Comparison of ENCODE assay signal across 8 cellular contexts in the genomic region with DNA sequence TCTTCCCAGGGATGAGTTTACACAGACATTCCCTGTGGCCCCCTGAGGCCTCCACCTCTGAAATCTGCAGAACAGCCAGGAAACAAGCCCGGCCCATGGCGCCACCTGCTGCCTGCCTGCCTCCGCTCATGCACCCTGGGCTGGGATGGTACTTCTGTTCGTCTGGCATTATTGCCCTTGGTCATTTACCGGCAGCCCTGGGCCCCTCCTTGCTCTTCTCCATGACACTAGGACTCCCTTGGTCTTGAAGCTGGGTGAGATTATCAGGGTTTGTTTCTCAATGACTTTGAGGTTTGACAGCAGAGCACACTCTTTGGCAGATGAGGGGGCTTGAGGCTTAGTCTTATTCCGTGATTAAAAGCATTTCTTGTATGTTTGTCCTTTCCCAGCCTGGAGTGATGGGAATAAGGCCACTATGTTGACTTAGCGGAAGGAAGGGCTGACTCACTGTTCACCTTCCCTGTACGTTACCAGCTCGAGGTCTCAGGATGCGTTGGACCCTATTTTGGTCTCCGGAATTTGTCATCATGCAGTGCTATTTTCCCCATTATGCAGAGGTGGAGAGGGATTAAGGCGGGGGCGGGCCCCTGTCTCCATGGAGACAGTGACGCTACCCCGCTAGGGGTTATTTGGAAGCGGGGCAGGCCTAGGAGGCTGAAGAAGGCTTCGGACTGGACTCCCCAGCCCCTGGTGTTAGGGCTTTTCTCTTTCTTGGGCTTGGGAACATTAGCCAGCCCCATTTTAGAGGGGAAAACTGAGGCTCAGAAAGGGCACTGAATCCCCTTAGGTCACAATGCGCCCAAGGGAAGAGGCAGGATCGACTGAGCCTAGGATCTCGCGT. TPM values are rescaled to one million over a fixed set of nuclear protein-coding genes. Genes with fewer than 3 reads are reported as not detected.
A peak's percentile ranks its signal among the peaks of the same experiment; 100 is the strongest.
DNase-seq lines count a peak whose midpoint lies in the region; ATAC-seq, FAIRE-seq and TF ChIP-seq lines count a peak whose summit lies in the region.

No MANE protein-coding gene starts in this region.

- H3K27ac Mint-ChIP-seq in activated naive CD8-positive, alpha-beta T cell treated with anti-CD3 and anti-CD28 coated beads, Interleukin-2, amount 10 ng/mL, durations not matched to agents 7 days and 5 days, result peak overlapping the region; percentile 95

- H3K27me3 ChIP-seq in cardiac muscle cell (no peaks in the 10 kb centered on the region), pancreas (no peaks in the 10 kb centered on the region), tibial artery (no peaks in the 10 kb centered on the region)

- H3K4me3 Mint-ChIP-seq in activated naive CD8-positive, alpha-beta T cell treated with anti-CD3 and anti-CD28 coated beads, Interleukin-2, amount 10 ng/mL, durations not matched to agents 7 days and 5 days, result peak overlapping the region; percentile 97

- no peaks in the 10 kb centered on the region for H3K9me3 ChIP-seq in cardiac muscle cell (ENCODE audit: low read depth)
- H3K9me3 ChIP-seq in pancreas, result no peaks in the 10 kb centered on the region
- no peaks in the 10 kb centered on the region for H3K9me3 ChIP-seq in tibial artery

- intact Hi-C loops in pancreas (cut with DNase I), result no loop called here
- intact Hi-C loops in tibial artery (cut with DNase I; ENCODE audit: low total_unique reads), result no loop called here

- ATAC-seq in SK-N-SH treated with all-trans-retinoic acid at 6 μM for 48 hours (peak; percentile 84), pancreas (peak; percentile 41 to 75 (median 64))
- ATAC-seq in activated naive CD8-positive, alpha-beta T cell treated with anti-CD3 and anti-CD28 coated beads, Interleukin-2, amount 10 ng/mL, durations not matched to agents 7 days and 5 days (ENCODE audit: low read depth), result peak; percentile 43

- DNase-seq in Daoy (ENCODE audit: low read depth) (peak; percentile 82), GOT3 (lab: John Stamatoyannopoulos, UW) (peak; percentile 47), LoVo (ENCODE audit: low spot score) (peak; percentile 76), cardiac muscle cell (ENCODE audit: low read depth in 1 of 2, low spot score in 1 of 2) (peak; percentile 74 to 81), pancreas (peak; percentile 44 to 80 (median 59)), tibial artery (peak; percentile 57 to 80)
- peak; percentile 74 for DNase-seq in activated naive CD8-positive, alpha-beta T cell treated with anti-CD3 and anti-CD28 coated beads, Interleukin-2, amount 10 ng/mL, durations not matched to agents 7 days and 5 days

- FAIRE-seq in pancreas (lab: Jason Lieb, UNC), result no peak

- no peaks in the 10 kb centered on the region for H3K9me3 Mint-ChIP-seq in activated naive CD8-positive, alpha-beta T cell treated with anti-CD3 and anti-CD28 coated beads, Interleukin-2, amount 10 ng/mL, durations not matched to agents 7 days and 5 days

- peaks cover 13% of the 10 kb centered on the region for H3K36me3 Mint-ChIP-seq in activated naive CD8-positive, alpha-beta T cell treated with anti-CD3 and anti-CD28 coated beads, Interleukin-2, amount 10 ng/mL, durations not matched to agents 7 days and 5 days

- WGBS in pancreas, 2 donors, result 1 to 2% methylated on average over 21 of the region's 21 CpGs

- peaks cover 4% of the 10 kb centered on the region for H3K4me1 ChIP-seq in cardiac muscle cell (ENCODE audit: low read depth)
- peaks cover 0 to 10% (median 6%) of the 10 kb centered on the region in 3 donors for H3K4me1 ChIP-seq in pancreas
- H3K4me1 ChIP-seq in tibial artery, result peaks cover 0 to 30% (median 16%) of the 10 kb centered on the region in 4 donors

- POLR2A ChIA-PET in activated naive CD8-positive, alpha-beta T cell treated with anti-CD3 and anti-CD28 coated beads, Interleukin-2, amount 10 ng/mL, durations not matched to agents 7 days and 5 days (lab: Charles Lee), result interaction anchor here (0.9 to 1.6 kb wide), 6 partner anchors 34 to 452 kb away, joined by 3 to 7 read pairs (median 4); a partner anchor contains a TSS

- H3K4me1 Mint-ChIP-seq in activated naive CD8-positive, alpha-beta T cell treated with anti-CD3 and anti-CD28 coated beads, Interleukin-2, amount 10 ng/mL, durations not matched to agents 7 days and 5 days, result peaks cover 27% of the 10 kb centered on the region

- H3K4me3 ChIP-seq in cardiac muscle cell, result peak overlapping the region; percentile 67
- peak overlapping the region; percentile 60 to 92 (median 76) for H3K4me3 ChIP-seq in pancreas
- peak overlapping the region; percentile 88 to 90 for H3K4me3 ChIP-seq in tibial artery

- H3K36me3 ChIP-seq in cardiac muscle cell (no peaks in the 10 kb centered on the region), pancreas (peaks cover 0 to 4% (median 0%) of the 10 kb centered on the region in 3 donors), tibial artery (peaks cover 0 to 14% (median 0%) of the 10 kb centered on the region in 3 donors)

- peaks cover 4% of the 10 kb centered on the region for H3K27me3 Mint-ChIP-seq in activated naive CD8-positive, alpha-beta T cell treated with anti-CD3 and anti-CD28 coated beads, Interleukin-2, amount 10 ng/mL, durations not matched to agents 7 days and 5 days

- H3K27ac ChIP-seq in cardiac muscle cell, result peak overlapping the region; percentile 6
- peak overlapping the region; percentile 75 to 89 (median 77) for H3K27ac ChIP-seq in pancreas
- H3K27ac ChIP-seq in tibial artery, result peak overlapping the region; percentile 93 to 97

- TF ChIP-seq CTCF in cardiac muscle cell (IDR thresholded peaks at IDR 0.05; ENCODE audit: low read depth, low read length), result peak; percentile 82
- peak in 3 of 4 donors; percentile 17 to 25 (median 18) for TF ChIP-seq CTCF in pancreas (IDR thresholded peaks at IDR 0.05)
- TF ChIP-seq CTCF in tibial artery (IDR thresholded peaks at IDR 0.05), result peak; percentile 29 to 53

TF ChIP-seq in SK-N-SH treated with all-trans-retinoic acid at 6 μM for 48 hours, 23 proteins besides CTCF, POLR2A, EP300 and RAD21:
- no peak for TF ChIP-seq ZNF8 (CRISPR knock-in tag; IDR thresholded peaks at IDR 0.05)
- no peak for TF ChIP-seq ZFP3 (CRISPR knock-in tag; IDR thresholded peaks at IDR 0.05)
- TF ChIP-seq OSR1 (CRISPR knock-in tag; IDR thresholded peaks at IDR 0.05), result no peak
- TF ChIP-seq, protein P1, sequence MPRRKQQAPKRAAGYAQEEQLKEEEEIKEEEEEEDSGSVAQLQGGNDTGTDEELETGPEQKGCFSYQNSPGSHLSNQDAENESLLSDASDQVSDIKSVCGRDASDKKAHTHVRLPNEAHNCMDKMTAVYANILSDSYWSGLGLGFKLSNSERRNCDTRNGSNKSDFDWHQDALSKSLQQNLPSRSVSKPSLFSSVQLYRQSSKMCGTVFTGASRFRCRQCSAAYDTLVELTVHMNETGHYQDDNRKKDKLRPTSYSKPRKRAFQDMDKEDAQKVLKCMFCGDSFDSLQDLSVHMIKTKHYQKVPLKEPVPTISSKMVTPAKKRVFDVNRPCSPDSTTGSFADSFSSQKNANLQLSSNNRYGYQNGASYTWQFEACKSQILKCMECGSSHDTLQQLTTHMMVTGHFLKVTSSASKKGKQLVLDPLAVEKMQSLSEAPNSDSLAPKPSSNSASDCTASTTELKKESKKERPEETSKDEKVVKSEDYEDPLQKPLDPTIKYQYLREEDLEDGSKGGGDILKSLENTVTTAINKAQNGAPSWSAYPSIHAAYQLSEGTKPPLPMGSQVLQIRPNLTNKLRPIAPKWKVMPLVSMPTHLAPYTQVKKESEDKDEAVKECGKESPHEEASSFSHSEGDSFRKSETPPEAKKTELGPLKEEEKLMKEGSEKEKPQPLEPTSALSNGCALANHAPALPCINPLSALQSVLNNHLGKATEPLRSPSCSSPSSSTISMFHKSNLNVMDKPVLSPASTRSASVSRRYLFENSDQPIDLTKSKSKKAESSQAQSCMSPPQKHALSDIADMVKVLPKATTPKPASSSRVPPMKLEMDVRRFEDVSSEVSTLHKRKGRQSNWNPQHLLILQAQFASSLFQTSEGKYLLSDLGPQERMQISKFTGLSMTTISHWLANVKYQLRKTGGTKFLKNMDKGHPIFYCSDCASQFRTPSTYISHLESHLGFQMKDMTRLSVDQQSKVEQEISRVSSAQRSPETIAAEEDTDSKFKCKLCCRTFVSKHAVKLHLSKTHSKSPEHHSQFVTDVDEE (CRISPR knock-in tag; IDR thresholded peaks at IDR 0.05), result no peak
- no peak for TF ChIP-seq BACH2 (CRISPR knock-in tag; IDR thresholded peaks at IDR 0.05; ENCODE audit: borderline replicate concordance)
- TF ChIP-seq ZC3H10 (CRISPR knock-in tag; IDR thresholded peaks at IDR 0.05), result no peak

RNA-seq across cellular contexts. Expression of a gene that starts 0.7 kb away (rescaled TPM):
- total RNA-seq in Daoy (2014; rRNA removed; shearing (Covaris generic)), result 23.2 and 26.8 TPM in 2 replicates
- 10 to 100 TPM; 21.1 to 23.0 TPM for total RNA-seq in activated naive CD8-positive, alpha-beta T cell treated with anti-CD3 and anti-CD28 coated beads, Interleukin-2, amount 10 ng/mL, durations not matched to agents 7 days and 5 days
- total RNA-seq in cardiac muscle cell (41.7 and 50.1 TPM in 2 replicates), pancreas (10 to 100 TPM; 25.7 to 37.7 (median 34.1) TPM)
- polyA plus RNA-seq in cardiac muscle cell (20.4 and 20.8 TPM in 2 replicates), pancreas (10 to 100 TPM; 14.9 to 21.6 TPM)

RNA-seq across cellular contexts. Expression of a gene that starts 58.6 kb away (rescaled TPM):
- total RNA-seq in Daoy (2014; rRNA removed; shearing (Covaris generic)), result 3.7 and 10.6 TPM in 2 replicates
- 100 to 1,000 TPM in 1 of 2 experiments, 10 to 100 TPM in 1; 99.3 to 104 TPM for total RNA-seq in activated naive CD8-positive, alpha-beta T cell treated with anti-CD3 and anti-CD28 coated beads, Interleukin-2, amount 10 ng/mL, durations not matched to agents 7 days and 5 days
- 32.0 and 35.5 TPM in 2 replicates for total RNA-seq in cardiac muscle cell
- 14.0 and 27.2 TPM in 2 replicates for polyA plus RNA-seq in cardiac muscle cell
- total RNA-seq in pancreas, result 10 to 100 TPM in 5 of 6 donors, 1 to 10 TPM in 1; 7.8 to 26.2 (median 13.1) TPM
- polyA plus RNA-seq in pancreas, result 10 to 100 TPM; 21.6 to 25.8 TPM

Comparison
In these comparisons a context has a peak if more than half of its experiments do, and no peak if none do; other contexts are left out.
1. Peak in every context shown above with its lines: DNase-seq, ATAC-seq, H3K4me3 ChIP-seq and H3K27ac ChIP-seq.
2. H3K27ac ChIP-seq: peak in every context shown above with its lines; median percentile 95 in tibial artery; 77 in pancreas; 6 in cardiac muscle cell.
3. CTCF ChIP-seq: peak in every context shown above with its lines; median percentile 82 in cardiac muscle cell; 41 in tibial artery; 18 in pancreas.